10 cellular contexts compared by ENCODE assay signal in the genomic region with DNA sequence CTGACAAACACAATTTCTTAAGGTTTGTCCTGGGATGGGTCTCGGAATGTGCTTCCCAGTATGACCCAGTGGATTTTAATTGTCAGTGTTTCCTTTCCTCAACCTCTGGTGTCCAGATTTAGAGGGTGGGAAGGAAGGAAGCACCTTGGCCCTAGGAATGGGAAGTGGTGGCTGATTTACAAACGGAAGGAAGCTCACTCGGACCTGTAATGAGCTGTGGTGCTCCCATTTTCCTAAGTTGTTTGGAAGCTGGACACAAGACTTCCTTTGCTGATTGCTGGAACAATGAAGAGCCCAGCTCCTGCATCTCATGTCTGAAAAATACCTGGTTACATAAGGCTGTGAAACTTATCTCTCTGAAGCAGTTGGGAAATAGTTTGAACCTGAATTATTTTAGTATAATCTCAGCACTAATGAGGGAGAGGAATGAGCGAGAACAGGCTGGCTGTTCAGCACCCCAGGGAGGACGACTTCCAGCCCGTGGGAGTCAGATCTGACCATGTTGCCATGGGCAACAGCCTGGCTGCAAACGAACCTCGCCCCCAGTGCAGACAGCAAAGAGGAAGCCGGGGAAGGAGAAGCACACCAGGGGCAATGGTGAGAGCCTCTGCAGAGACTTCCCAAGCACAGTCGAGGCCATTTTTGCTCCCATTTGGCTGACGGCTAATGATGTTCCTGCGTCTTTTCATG.
DNase-seq lines count a peak whose midpoint lies in the region; ATAC-seq lines count a peak whose summit lies in the region.
"Had no signal": no experiment of that assay in that cellular context is flagged by ENCODE, and none has a peak within 500 bp of the region (broad histone marks: within the 10 kb centered on the region; RNA-seq: fewer than 3 reads in every experiment).

No MANE protein-coding gene starts in this region.

- intact Hi-C loops in left colon (cut with DNase I, micrococcal nuclease) = no loop called here

- DNase-seq in SIG-M5 treated with dmso at 0.1 percent for 504 hours (lab: John Stamatoyannopoulos, UW; ENCODE audit: unreplicated experiment) (peak; percentile 6), SIG-M5 (lab: John Stamatoyannopoulos, UW) (no peak), dermis blood vessel endothelial cell (peak; percentile 68), left colon (no peak), superior temporal gyrus (ENCODE audit: extremely low spot score) (peak; percentile 61), NCI-H1105 treated with DMSO at 0.1 percent for 48 hours (lab: John Stamatoyannopoulos, UW) (no peak)
- DNase-seq: stimulated activated CD4-positive, alpha-beta T cell treated with anti-CD3 and anti-CD28 coated beads, Interleukin-15, amount 100 ng/mL, for 24 hours; stimulated activated naive CD8-positive, alpha-beta T cell treated with anti-CD3 and anti-CD28 coated beads, Interleukin-15, Interleukin-2, amounts not matched to agents 100 U/mL and 50 U/mL, for 24 hours had no signal

- ATAC-seq in left colon (peak; percentile 42), HG02981 (IDR thresholded peaks at IDR 0.05; ENCODE audit: unreplicated experiment) (no peak), HG02571 (IDR thresholded peaks at IDR 0.05; ENCODE audit: unreplicated experiment) (no peak)
- ATAC-seq: stimulated activated naive CD8-positive, alpha-beta T cell treated with anti-CD3 and anti-CD28 coated beads, Interleukin-15, Interleukin-2, amounts not matched to agents 100 U/mL and 50 U/mL, for 24 hours had no signal

Comparison
In these comparisons a context has a peak if more than half of its experiments do, and no peak if none do; other contexts are left out.
1. DNase-seq: peak in SIG-M5 treated with dmso at 0.1 percent for 504 hours (single experiment), dermis blood vessel endothelial cell (single experiment) and superior temporal gyrus (single experiment); none in SIG-M5 (single experiment), left colon (0 of 2) and NCI-H1105 treated with DMSO at 0.1 percent for 48 hours (single experiment).